29 cellular contexts compared by ENCODE assay signal in genomic region chr4:175656615-175657014, GRCh38.
"Had no signal": no experiment of that assay in that cellular context is flagged by ENCODE, and none has a peak within 500 bp of the region (broad histone marks: within the 10 kb centered on the region; RNA-seq: fewer than 3 reads in every experiment).

No MANE protein-coding gene starts in this region.

- DNase-seq: effector memory CD8-positive, alpha-beta T cell; foreskin fibroblast; gastrocnemius medialis; kidney; mesenchymal stem cell; mucosa of descending colon; naive B cell; sigmoid colon; spleen; stimulated activated CD4-positive, alpha-beta T cell treated with anti-CD3 and anti-CD28 coated beads, Interleukin-4, amount 100 ng/mL, for 4 hours; stimulated activated naive CD8-positive, alpha-beta T cell treated with anti-CD3 and anti-CD28 coated beads, Interleukin-15, Interleukin-2, amounts not matched to agents 100 U/mL and 50 U/mL, for 24 hours; substantia nigra; testis; upper lobe of left lung had no signal

- H3K4me1 Mint-ChIP-seq: naive B cell; neural crest cell; stimulated activated memory B cell treated with anti-CD40 and anti-IgM and Interleukin-4, amounts not matched to agents 10 μg/mL and 1 μg/mL and 100 μg/mL, for 72 hours had no signal

- H3K9me3 ChIP-seq: gastrocnemius medialis, mucosa of descending colon, neutrophil, right atrium auricular region, sigmoid colon, spleen, testis, tibial nerve, upper lobe of left lung had no signal

- H3K27me3 ChIP-seq: gastrocnemius medialis, neutrophil, right atrium auricular region, sigmoid colon, spleen, testis, tibial nerve, upper lobe of left lung had no signal

- H3K27me3 Mint-ChIP-seq: effector memory CD8-positive, alpha-beta T cell; naive B cell; natural killer cell treated with Interleukin-12 subunit alpha and Interleukin-12 subunit beta and Interleukin-15 and Interleukin-18, amount 100 ng/mL, for 72 hours; progenitor cell of endocrine pancreas; stimulated activated memory B cell treated with anti-CD40 and anti-IgM and Interleukin-4, amounts not matched to agents 10 μg/mL and 1 μg/mL and 100 μg/mL, for 72 hours had no signal

- H3K36me3 Mint-ChIP-seq: mesothelial cell of epicardium; naive B cell; natural killer cell treated with Interleukin-12 subunit alpha and Interleukin-12 subunit beta and Interleukin-15 and Interleukin-18, amount 100 ng/mL, for 72 hours had no signal

- H3K9me3 Mint-ChIP-seq: effector memory CD8-positive, alpha-beta T cell; naive B cell; natural killer cell treated with Interleukin-12 subunit alpha and Interleukin-12 subunit beta and Interleukin-15 and Interleukin-18, amount 100 ng/mL, for 72 hours; neural crest cell; stimulated activated memory B cell treated with anti-CD40 and anti-IgM and Interleukin-4, amounts not matched to agents 10 μg/mL and 1 μg/mL and 100 μg/mL, for 72 hours had no signal

- H3K4me3 ChIP-seq: coronary artery, gastrocnemius medialis, lung, mucosa of descending colon, right atrium auricular region, sigmoid colon, skin epidermis, spleen, testis, tibial nerve, upper lobe of left lung had no signal

- FAIRE-seq: endometrium, kidney, urothelium cell line had no signal

- H3K27ac Mint-ChIP-seq: effector memory CD8-positive, alpha-beta T cell; mesothelial cell of epicardium; naive B cell; natural killer cell treated with Interleukin-12 subunit alpha and Interleukin-12 subunit beta and Interleukin-15 and Interleukin-18, amount 100 ng/mL, for 72 hours; progenitor cell of endocrine pancreas; stimulated activated memory B cell treated with anti-CD40 and anti-IgM and Interleukin-4, amounts not matched to agents 10 μg/mL and 1 μg/mL and 100 μg/mL, for 72 hours had no signal

- H3K79me2 ChIP-seq: parathyroid adenoma had no signal

- H3K4me1 ChIP-seq: parathyroid adenoma, right atrium auricular region, sigmoid colon, spleen, testis, tibial nerve, upper lobe of left lung had no signal

- ATAC-seq: effector memory CD8-positive, alpha-beta T cell; left lobe of liver; mucosa of descending colon; natural killer cell treated with Interleukin-12 subunit alpha and Interleukin-12 subunit beta and Interleukin-15 and Interleukin-18, amount 100 ng/mL, for 72 hours; stimulated activated memory B cell treated with anti-CD40 and anti-IgM and Interleukin-4, amounts not matched to agents 10 μg/mL and 1 μg/mL and 100 μg/mL, for 72 hours; stimulated activated naive CD8-positive, alpha-beta T cell treated with anti-CD3 and anti-CD28 coated beads, Interleukin-15, Interleukin-2, amounts not matched to agents 100 U/mL and 50 U/mL, for 24 hours had no signal

- H3K9ac ChIP-seq: parathyroid adenoma had no signal

- H3K36me3 ChIP-seq: gastrocnemius medialis, neutrophil, right atrium auricular region, spleen, tibial nerve, upper lobe of left lung had no signal

- H2AFZ ChIP-seq: parathyroid adenoma had no signal

- H3K4me3 Mint-ChIP-seq: effector memory CD8-positive, alpha-beta T cell; mesothelial cell of epicardium; naive B cell; natural killer cell treated with Interleukin-12 subunit alpha and Interleukin-12 subunit beta and Interleukin-15 and Interleukin-18, amount 100 ng/mL, for 72 hours; neural crest cell; stimulated activated memory B cell treated with anti-CD40 and anti-IgM and Interleukin-4, amounts not matched to agents 10 μg/mL and 1 μg/mL and 100 μg/mL, for 72 hours had no signal

- H3K27ac ChIP-seq: coronary artery, neutrophil, parathyroid adenoma, right atrium auricular region, sigmoid colon, skin epidermis, spleen, testis, tibial nerve, upper lobe of left lung had no signal
